16 cellular contexts compared by ENCODE assay signal in genomic region chrX:72346306-72346949, GRCh38. TPM values are rescaled to one million over a fixed set of nuclear protein-coding genes. Genes with fewer than 3 reads are reported as not detected.
A peak's percentile ranks its signal among the peaks of the same experiment; 100 is the strongest.
DNase-seq lines count a peak whose midpoint lies in the region; TF ChIP-seq lines count a peak whose summit lies in the region.
"Had no signal": no experiment of that assay in that cellular context is flagged by ENCODE, and none has a peak within 500 bp of the region (broad histone marks: within the 10 kb centered on the region; RNA-seq: fewer than 3 reads in every experiment).

No MANE protein-coding gene starts in this region.

- H3K4me3 Mint-ChIP-seq in H9 (no peak overlapping the region; a peak in 1 of 5 replicates), endodermal cell (no peak overlapping the region)
- H3K4me3 Mint-ChIP-seq: CD8-positive, alpha-beta memory T cell; HFFc6 had no signal

- H2BK15ac ChIP-seq in H9 (ENCODE audit: low read depth, low read length), result no peak overlapping the region
- no peak overlapping the region for H2BK15ac ChIP-seq in mesendoderm (replicated peaks; ENCODE audit: low read depth)

- H4K20me1 ChIP-seq in H9 (ENCODE audit: control insufficient read depth, insufficient read depth, insufficient read length), result no peaks in the 10 kb centered on the region
- H4K20me1 ChIP-seq: BLaER1 had no signal

- CTCF ChIA-PET in A673 (lab: Charles Lee), result no interaction called here

- no peak overlapping the region for H2BK12ac ChIP-seq in H9 (ENCODE audit: insufficient read length, low read depth, low read length)

- DNase-seq in H9 (peak; percentile 53), endodermal cell (peak; percentile 53), mesendoderm (peak; percentile 50), NCI-H128 (lab: John Stamatoyannopoulos, UW; ENCODE audit: unreplicated experiment) (no peak), HuH-7.5 (ENCODE audit: low spot score) (no peak), A673 (ENCODE audit: low spot score) (no peak), NCI-H1436 (lab: John Stamatoyannopoulos, UW) (no peak)
- DNase-seq: Caco-2; CD8-positive, alpha-beta memory T cell; GOT3; HCEC 1CT; HFFc6 had no signal

- no peak overlapping the region for H3K27ac ChIP-seq in H9 (ENCODE audit: insufficient read length, low read depth, low read length)
- H3K27ac ChIP-seq in HUES6 (ENCODE audit: low read depth, low read length), result no peak overlapping the region
- H3K27ac ChIP-seq in endodermal cell (ENCODE audit: low read depth, low read length), result no peak overlapping the region
- H3K27ac ChIP-seq in mesendoderm (ENCODE audit: low read depth, low read length), result no peak overlapping the region
- no peak overlapping the region for H3K27ac ChIP-seq in A673 (ENCODE audit: low read depth, low read length, poor library complexity, severe bottlenecking)
- H3K27ac ChIP-seq: A549, BLaER1 had no signal

- peaks cover 15 to 16% of the 10 kb centered on the region in 2 experiments for H3K4me1 Mint-ChIP-seq in H9
- peaks cover 4% of the 10 kb centered on the region for H3K4me1 Mint-ChIP-seq in endodermal cell
- H3K4me1 Mint-ChIP-seq: CD8-positive, alpha-beta memory T cell had no signal

- H3K18ac ChIP-seq in H9 (ENCODE audit: insufficient read length, low read depth, low read length), result no peak overlapping the region
- H3K18ac ChIP-seq in mesendoderm (ENCODE audit: low read length), result no peak overlapping the region

- H3K27me3 ChIP-seq in H9 (ENCODE audit: insufficient read depth, low read length), result no peaks in the 10 kb centered on the region
- no peaks in the 10 kb centered on the region for H3K27me3 ChIP-seq in HUES6 (ENCODE audit: control insufficient read depth, insufficient read depth, low read length)
- no peaks in the 10 kb centered on the region for H3K27me3 ChIP-seq in endodermal cell (ENCODE audit: control insufficient read depth, insufficient read depth, low read length, poor library complexity, severe bottlenecking)
- H3K27me3 ChIP-seq in mesendoderm (ENCODE audit: insufficient read depth, low read length, poor library complexity), result no peaks in the 10 kb centered on the region
- no peaks in the 10 kb centered on the region for H3K27me3 ChIP-seq in A673 (replicated peaks; ENCODE audit: insufficient read depth, low read depth, low read length, poor library complexity)

- H3K36me3 Mint-ChIP-seq in H9 (ENCODE audit: insufficient read depth in 1 of 3, low read depth in 3 of 3) (peaks cover 4 to 12% (median 7%) of the 10 kb centered on the region in 3 experiments; a peak in 5 of 7 replicates), endodermal cell (ENCODE audit: low read depth) (peaks cover 5% of the 10 kb centered on the region)

- peaks cover 26% of the 10 kb centered on the region for H3K9me3 ChIP-seq in H9 (ENCODE audit: control insufficient read depth, low read depth, low read length)
- no peaks in the 10 kb centered on the region; the same call in 1 of the 2 replicates for H3K9me3 ChIP-seq in HUES6 (ENCODE audit: control insufficient read depth, insufficient read depth, low read depth, low read length)
- no peaks in the 10 kb centered on the region for H3K9me3 ChIP-seq in endodermal cell (ENCODE audit: control insufficient read depth, low read length)
- H3K9me3 ChIP-seq in A673 (ENCODE audit: low read depth, low read length, poor library complexity, severe bottlenecking), result no peaks in the 10 kb centered on the region
- H3K9me3 ChIP-seq: A549, BLaER1, Caco-2 had no signal

- H3K9me3 Mint-ChIP-seq in H9, result peaks cover 61 to 67% of the 10 kb centered on the region in 2 experiments
- H3K9me3 Mint-ChIP-seq in endodermal cell, result peaks cover 28% of the 10 kb centered on the region
- H3K9me3 Mint-ChIP-seq: CD8-positive, alpha-beta memory T cell; HFFc6 had no signal

- no peaks in the 10 kb centered on the region for H3K23me2 ChIP-seq in H9 (ENCODE audit: insufficient read length, low read depth, low read length, poor library complexity, severe bottlenecking)

- H3K4me2 ChIP-seq in H9 (ENCODE audit: insufficient read depth, insufficient read length, low read length) (peak overlapping the region; percentile 3), mesendoderm (ENCODE audit: low read length) (no peak overlapping the region)
- H3K4me2 ChIP-seq: A549, BLaER1 had no signal

- H3K4ac ChIP-seq in H9 (ENCODE audit: low read depth, low read length), result no peak overlapping the region
- no peak overlapping the region for H3K4ac ChIP-seq in mesendoderm (ENCODE audit: low read depth, low read length)

- H3K27ac Mint-ChIP-seq in H9 (no peak overlapping the region), endodermal cell (no peak overlapping the region)
- H3K27ac Mint-ChIP-seq: HFFc6 had no signal

- H3K4me1 ChIP-seq in H9 (ENCODE audit: insufficient read depth, low read length), result peaks cover 6% of the 10 kb centered on the region; the same call in 1 of the 2 replicates
- H3K4me1 ChIP-seq in HUES6 (ENCODE audit: control insufficient read depth, insufficient read depth, low read length), result peaks cover 27% of the 10 kb centered on the region
- no peaks in the 10 kb centered on the region for H3K4me1 ChIP-seq in endodermal cell (ENCODE audit: control insufficient read depth, insufficient read depth, low read length)
- no peaks in the 10 kb centered on the region for H3K4me1 ChIP-seq in mesendoderm (ENCODE audit: control insufficient read depth, low read depth, low read length)
- no peaks in the 10 kb centered on the region for H3K4me1 ChIP-seq in A673 (ENCODE audit: insufficient read depth, low read length, poor library complexity, severe bottlenecking)
- H3K4me1 ChIP-seq: A549, BLaER1, Caco-2 had no signal

- H3K27me3 Mint-ChIP-seq in H9 (ENCODE audit: low read depth) (no peaks in the 10 kb centered on the region; the same call in 1 of the 2 replicates), endodermal cell (ENCODE audit: insufficient read depth) (no peaks in the 10 kb centered on the region)
- H3K27me3 Mint-ChIP-seq: CD8-positive, alpha-beta memory T cell had no signal

- H3K79me2 ChIP-seq in H9 (ENCODE audit: insufficient read depth, low read length) (no peaks in the 10 kb centered on the region), mesendoderm (ENCODE audit: control insufficient read depth, insufficient read depth, low read length) (no peaks in the 10 kb centered on the region)

- BruUV-seq in A673 (replicated peaks; lab: Mats Ljungman, UMichigan), result no TSS peak

- H3K56ac ChIP-seq in H9 (ENCODE audit: insufficient read length, low read depth, low read length) (no peak overlapping the region), mesendoderm (ENCODE audit: low read length) (no peak overlapping the region)

- H4K5ac ChIP-seq in H9 (ENCODE audit: insufficient read length, low read depth, low read length) (no peak overlapping the region), mesendoderm (ENCODE audit: low read length) (no peak overlapping the region)

- H3K79me1 ChIP-seq in H9 (ENCODE audit: insufficient read depth, low read depth, low read length, poor library complexity, severe bottlenecking) (no peaks in the 10 kb centered on the region), mesendoderm (ENCODE audit: low read length) (no peaks in the 10 kb centered on the region)

- H2AK5ac ChIP-seq in H9 (ENCODE audit: insufficient read length, low read length), result no peak overlapping the region
- H2AK5ac ChIP-seq in mesendoderm (ENCODE audit: low read length), result no peak overlapping the region

- H2AFZ ChIP-seq in H9 (ENCODE audit: low read length), result no peak overlapping the region

- POLR2A ChIA-PET in A673 (lab: Charles Lee; ENCODE audit: low non-redundant PET), result no interaction called here

- no peak overlapping the region for H2BK5ac ChIP-seq in H9 (ENCODE audit: insufficient read length, low read length)
- no peak overlapping the region for H2BK5ac ChIP-seq in mesendoderm (ENCODE audit: low read length)

- H4K8ac ChIP-seq in H9 (replicated peaks; ENCODE audit: insufficient read length, low read depth, low read length), result no peak overlapping the region
- H4K8ac ChIP-seq in mesendoderm (ENCODE audit: low read depth, low read length), result no peak overlapping the region

- H3K36me3 ChIP-seq in HUES6 (ENCODE audit: control insufficient read depth, insufficient read depth, low read length), result no peaks in the 10 kb centered on the region
- H3K36me3 ChIP-seq in endodermal cell (ENCODE audit: control insufficient read depth, insufficient read depth, low read length), result no peaks in the 10 kb centered on the region
- H3K36me3 ChIP-seq in mesendoderm (ENCODE audit: control insufficient read depth, insufficient read depth, low read length), result no peaks in the 10 kb centered on the region
- H3K36me3 ChIP-seq in A673 (ENCODE audit: insufficient read depth, low read length, poor library complexity, severe bottlenecking), result no peaks in the 10 kb centered on the region

- WGBS in H9 (ENCODE audit: extremely low coverage, insufficient read length, low lambda C conversion rate), result no CpG with 5 or more reads among the region's 6 CpGs
- WGBS in endodermal cell (ENCODE audit: insufficient coverage in 1 of 2, insufficient read length in 1 of 2), 2 experiments, result 83 to 85% methylated on average over 2 to 5 of the region's 6 CpGs
- WGBS in mesendoderm (ENCODE audit: extremely low coverage, insufficient coverage, low lambda C conversion rate), result no CpG with 5 or more reads among the region's 6 CpGs

- no peak for TF ChIP-seq CTCF in H9 (conservative IDR thresholded peaks at IDR 0.05)
- no peak for TF ChIP-seq CTCF in endodermal cell (conservative IDR thresholded peaks at IDR 0.05)
- no peak for TF ChIP-seq CTCF in A673 (conservative IDR thresholded peaks at IDR 0.05; ENCODE audit: low read depth, low read length)

- H3K23ac ChIP-seq in H9 (ENCODE audit: insufficient read length, low read depth, low read length) (no peak overlapping the region), mesendoderm (ENCODE audit: low read length) (no peak overlapping the region)

- H3K9ac ChIP-seq in H9 (ENCODE audit: extremely low read depth, insufficient read length, low read length) (no peak overlapping the region), HUES6 (ENCODE audit: low read length) (no peak overlapping the region), endodermal cell (ENCODE audit: extremely low read depth, low read length, poor library complexity, severe bottlenecking) (no peak overlapping the region), mesendoderm (ENCODE audit: low read length) (no peak overlapping the region)
- H3K9ac ChIP-seq: BLaER1 had no signal

- H4K91ac ChIP-seq in H9 (ENCODE audit: insufficient read length, low read depth, low read length), result no peak overlapping the region

- intact Hi-C loops in A673 (cut with micrococcal nuclease; ENCODE audit: unreplicated experiment), result no loop called here

- no peak overlapping the region for H2BK20ac ChIP-seq in H9 (ENCODE audit: low read depth, low read length, poor library complexity, severe bottlenecking)

- H3K4me3 ChIP-seq in HUES6 (ENCODE audit: low read depth, low read length) (peak overlapping the region; percentile 24; the same call in 1 of the 2 replicates), endodermal cell (ENCODE audit: low read length) (no peak overlapping the region), mesendoderm (ENCODE audit: low read length) (no peak overlapping the region), A673 (ENCODE audit: low read depth, low read length, poor library complexity, severe bottlenecking) (no peak overlapping the region)
- H3K4me3 ChIP-seq: A549, BLaER1, GM12878 had no signal

- H3T11ph ChIP-seq in H9 (ENCODE audit: low read length), result no peak overlapping the region

- H2BK120ac ChIP-seq in H9 (ENCODE audit: low read depth, low read length, poor library complexity, severe bottlenecking), result no peak overlapping the region
- no peak overlapping the region for H2BK120ac ChIP-seq in mesendoderm (ENCODE audit: low read depth, low read length)

- H3K14ac ChIP-seq in H9 (ENCODE audit: insufficient read depth, low read length), result no peak overlapping the region

RNA-seq across cellular contexts. Expression of gene CITED1, which starts 40.7 kb away (rescaled TPM):
- 1.1 and 1.8 TPM in 2 replicates for total RNA-seq in H9 (2021)
- under 1 TPM; 0.40 to 0.93 TPM for total RNA-seq in endodermal cell
- 1.2 TPM for polyA plus RNA-seq in endodermal cell (2013, experiment 1 of 2)
- polyA plus RNA-seq in endodermal cell (2013, experiment 2 of 2), result 3.0 TPM
- 0.81 TPM for polyA plus RNA-seq in mesendoderm (2013, experiment 1 of 2)
- polyA plus RNA-seq in mesendoderm (2013, experiment 2 of 2), result 0.85 TPM
- total RNA-seq in A673 (2021), result 3.2 and 6.2 TPM in 2 replicates
- total RNA-seq: CD8-positive, alpha-beta memory T cell; GM12878 had no signal
- polyA plus RNA-seq: CD8-positive, alpha-beta memory T cell had no signal

Comparison
In these comparisons a context has a peak if more than half of its experiments do, and no peak if none do; other contexts are left out.
1. DNase-seq: peak in H9 (single experiment), endodermal cell (single experiment) and mesendoderm (single experiment); none in NCI-H128 (single experiment), HuH-7.5 (single experiment), A673 (single experiment) and NCI-H1436 (single experiment).